Comparison of ENCODE assay signal across 1 cellular context in the genomic region with DNA sequence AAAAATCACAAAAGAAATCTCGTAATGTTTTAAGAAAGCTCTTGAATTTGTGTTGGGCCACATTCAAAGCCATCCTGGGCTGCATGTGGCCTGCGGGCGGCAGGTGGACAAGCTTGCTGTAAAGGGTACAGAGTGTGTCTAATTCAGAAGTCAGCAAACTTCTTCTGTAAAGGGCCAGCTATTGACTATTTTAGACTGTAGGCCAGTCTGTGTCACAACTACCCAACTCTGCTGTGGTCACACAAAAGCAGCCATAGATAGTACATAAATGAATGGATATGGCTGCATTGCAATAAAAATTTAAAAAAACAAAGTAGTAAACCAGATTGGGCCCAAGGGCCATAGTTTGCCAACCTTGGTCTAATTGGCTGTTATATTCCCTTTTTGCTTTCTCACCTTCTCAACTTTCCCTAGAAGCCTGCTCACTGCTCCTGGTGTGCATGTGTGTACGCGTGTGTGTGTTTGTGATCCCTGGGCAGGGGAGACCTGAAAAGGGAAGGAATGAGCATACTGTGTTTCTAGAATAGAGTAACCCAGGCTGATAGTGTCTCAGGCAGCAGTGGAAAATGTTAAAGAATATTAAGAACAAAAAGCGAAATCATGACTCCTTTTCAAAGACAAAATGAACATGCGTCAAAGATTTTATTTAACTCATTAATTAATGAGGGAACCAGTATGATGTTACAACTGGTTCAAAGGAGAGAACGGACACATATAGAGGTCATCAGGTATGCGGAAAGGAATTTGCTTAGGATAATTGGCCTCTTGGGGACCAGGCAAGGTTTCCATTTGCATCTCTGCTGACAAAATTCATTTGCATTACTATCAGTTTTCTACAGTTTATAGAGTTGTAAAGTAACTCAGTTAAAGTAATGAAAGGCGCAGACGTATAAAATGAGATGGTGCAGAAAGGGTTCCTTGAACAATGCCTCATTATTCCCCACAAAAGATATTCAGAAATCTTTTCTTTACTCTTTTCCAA.
TF ChIP-seq lines count a peak whose summit lies in the region.

No MANE protein-coding gene starts in this region.

TF ChIP-seq in HepG2, 621 proteins besides CTCF, POLR2A, EP300 and RAD21 (continued from another document):
- TF ChIP-seq DNMT3B (CRISPR knock-in tag; conservative IDR thresholded peaks at IDR 0.05): no peak
TF ChIP-seq in HepG2: peak in this region for 0.
